In the genomic region with DNA sequence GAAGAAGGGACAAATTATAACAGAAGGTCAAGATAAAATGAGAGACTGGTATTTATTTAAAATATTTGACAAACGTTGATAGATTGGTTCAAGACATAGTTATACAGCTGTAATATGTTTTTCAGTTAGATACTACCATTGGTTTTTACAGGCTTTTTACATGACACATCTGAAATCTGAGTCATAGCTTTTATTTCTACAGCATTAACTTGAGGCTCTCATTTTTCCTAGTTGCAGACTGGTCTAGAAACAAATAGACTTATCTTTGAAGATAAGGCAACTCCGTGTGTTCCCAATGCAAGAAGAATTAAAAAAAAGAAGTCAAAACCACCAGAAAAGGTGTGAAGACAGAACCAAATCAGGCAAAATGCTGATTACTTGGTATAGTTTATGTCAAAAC, we compare ENCODE assay signal across 2 cellular contexts.
TF ChIP-seq lines count a peak whose summit lies in the region.

No MANE protein-coding gene starts in this region.

TF ChIP-seq in SK-N-SH treated with all-trans-retinoic acid at 6 μM for 48 hours, 23 proteins besides CTCF, POLR2A, EP300 and RAD21 (continued from another document):
- TF ChIP-seq, protein P1, sequence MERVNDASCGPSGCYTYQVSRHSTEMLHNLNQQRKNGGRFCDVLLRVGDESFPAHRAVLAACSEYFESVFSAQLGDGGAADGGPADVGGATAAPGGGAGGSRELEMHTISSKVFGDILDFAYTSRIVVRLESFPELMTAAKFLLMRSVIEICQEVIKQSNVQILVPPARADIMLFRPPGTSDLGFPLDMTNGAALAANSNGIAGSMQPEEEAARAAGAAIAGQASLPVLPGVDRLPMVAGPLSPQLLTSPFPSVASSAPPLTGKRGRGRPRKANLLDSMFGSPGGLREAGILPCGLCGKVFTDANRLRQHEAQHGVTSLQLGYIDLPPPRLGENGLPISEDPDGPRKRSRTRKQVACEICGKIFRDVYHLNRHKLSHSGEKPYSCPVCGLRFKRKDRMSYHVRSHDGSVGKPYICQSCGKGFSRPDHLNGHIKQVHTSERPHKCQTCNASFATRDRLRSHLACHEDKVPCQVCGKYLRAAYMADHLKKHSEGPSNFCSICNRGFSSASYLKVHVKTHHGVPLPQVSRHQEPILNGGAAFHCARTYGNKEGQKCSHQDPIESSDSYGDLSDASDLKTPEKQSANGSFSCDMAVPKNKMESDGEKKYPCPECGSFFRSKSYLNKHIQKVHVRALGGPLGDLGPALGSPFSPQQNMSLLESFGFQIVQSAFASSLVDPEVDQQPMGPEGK (CRISPR knock-in tag; IDR thresholded peaks at IDR 0.05; ENCODE audit: borderline replicate concordance), result no peak
- TF ChIP-seq ZFP3 (CRISPR knock-in tag; IDR thresholded peaks at IDR 0.05), result no peak
- TF ChIP-seq CSRNP3 (CRISPR knock-in tag; IDR thresholded peaks at IDR 0.05), result no peak
- no peak for TF ChIP-seq ARNTL (CRISPR knock-in tag; IDR thresholded peaks at IDR 0.05; ENCODE audit: borderline replicate concordance, low read depth)
- TF ChIP-seq OSR1 (CRISPR knock-in tag; IDR thresholded peaks at IDR 0.05), result no peak
- TF ChIP-seq TOX (CRISPR knock-in tag; IDR thresholded peaks at IDR 0.05; ENCODE audit: borderline replicate concordance), result no peak
- no peak for TF ChIP-seq POU6F1 (CRISPR knock-in tag; IDR thresholded peaks at IDR 0.05; ENCODE audit: borderline replicate concordance, low read depth)
- TF ChIP-seq ISL1 (CRISPR knock-in tag; IDR thresholded peaks at IDR 0.05), result no peak
- no peak for TF ChIP-seq CREB5 (CRISPR knock-in tag; IDR thresholded peaks at IDR 0.05; ENCODE audit: low read depth)
- TF ChIP-seq ZC3H10 (CRISPR knock-in tag; IDR thresholded peaks at IDR 0.05), result no peak
- TF ChIP-seq TCF4 (CRISPR knock-in tag; IDR thresholded peaks at IDR 0.05; ENCODE audit: borderline replicate concordance), result no peak
- no peak for TF ChIP-seq RARB (CRISPR knock-in tag; IDR thresholded peaks at IDR 0.05)
- TF ChIP-seq CSDC2 (CRISPR knock-in tag; IDR thresholded peaks at IDR 0.05), result no peak
- TF ChIP-seq ZNF70 (CRISPR knock-in tag; IDR thresholded peaks at IDR 0.05), result no peak

TF ChIP-seq in GM12891, 5 proteins besides CTCF, POLR2A, EP300 and RAD21 (continued from another document):
- no peak for TF ChIP-seq POLR2AphosphoS5 (IDR thresholded peaks at IDR 0.05; ENCODE audit: low read depth, low read length)
- TF ChIP-seq TAF1 (IDR thresholded peaks at IDR 0.05; ENCODE audit: low read depth, low read length), result no peak
- TF ChIP-seq PAX5 (IDR thresholded peaks at IDR 0.05; ENCODE audit: insufficient read depth, low read length, severe bottlenecking), result no peak
TF ChIP-seq in GM12891: peak in this region for 0.
